In genomic region chr19:52170863-52171320, GRCh38 we compare ENCODE assay signal across 8 cellular contexts. TPM values are rescaled to one million over a fixed set of nuclear protein-coding genes. Genes with fewer than 3 reads are reported as not detected.
DNase-seq lines count a peak whose midpoint lies in the region; ATAC-seq and TF ChIP-seq lines count a peak whose summit lies in the region.

No MANE protein-coding gene starts in this region.

- H3K4me1 Mint-ChIP-seq in activated T-cell treated with anti-CD3 and anti-CD28 coated beads, Interleukin-2, amount 50 U/mL, for 72 hours (ENCODE audit: low read depth), result peaks cover 34% of the 10 kb centered on the region
- peaks cover 53 to 57% of the 10 kb centered on the region in 2 donors for H3K4me1 Mint-ChIP-seq in immature natural killer cell
- peaks cover 16% of the 10 kb centered on the region for H3K4me1 Mint-ChIP-seq in stimulated activated effector memory CD8-positive, alpha-beta T cell treated with anti-CD3 and anti-CD28 coated beads, Interleukin-12 subunit alpha, Interleukin-12 subunit beta, amount 100 ng/mL, for 72 hours

- no peaks in the 10 kb centered on the region for H3K9me3 ChIP-seq in body of pancreas

- no peak for TF ChIP-seq POLR2A in body of pancreas (IDR thresholded peaks at IDR 0.05)

- H3K27ac ChIP-seq in KMS-11, result no peak overlapping the region
- peak overlapping the region; percentile 48 to 85 (median 73) for H3K27ac ChIP-seq in body of pancreas

- peak overlapping the region; percentile 48 for H2AFZ ChIP-seq in KMS-11 (ENCODE audit: low read depth)

- H3K4me1 ChIP-seq in KMS-11 (ENCODE audit: low read depth, poor library complexity, severe bottlenecking), result no peaks in the 10 kb centered on the region
- peaks cover 6% of the 10 kb centered on the region for H3K4me1 ChIP-seq in body of pancreas

- no peak overlapping the region for H3K4me2 ChIP-seq in KMS-11

- no peak overlapping the region for H3K9ac ChIP-seq in KMS-11

- no peak for TF ChIP-seq CTCF in KMS-11 (conservative IDR thresholded peaks at IDR 0.05; ENCODE audit: low read depth, low read length)
- no peak for TF ChIP-seq CTCF in body of pancreas (IDR thresholded peaks at IDR 0.05)

- peak overlapping the region; percentile 96 for H3K27ac Mint-ChIP-seq in activated T-cell treated with anti-CD3 and anti-CD28 coated beads, Interleukin-2, amount 50 U/mL, for 72 hours
- peak overlapping the region; percentile 95 to 98 (median 97) for H3K27ac Mint-ChIP-seq in immature natural killer cell
- peak overlapping the region; percentile 98 for H3K27ac Mint-ChIP-seq in stimulated activated effector memory CD8-positive, alpha-beta T cell treated with anti-CD3 and anti-CD28 coated beads, Interleukin-12 subunit alpha, Interleukin-12 subunit beta, amount 100 ng/mL, for 72 hours

- H3K27me3 Mint-ChIP-seq in activated T-cell treated with anti-CD3 and anti-CD28 coated beads, Interleukin-2, amount 50 U/mL, for 72 hours (ENCODE audit: low read depth), result no peaks in the 10 kb centered on the region
- H3K27me3 Mint-ChIP-seq in immature natural killer cell (ENCODE audit: low read depth in 3 of 3), result peaks cover under 1 to 5% (median 2%) of the 10 kb centered on the region in 3 donors

- H3K36me3 Mint-ChIP-seq in activated T-cell treated with anti-CD3 and anti-CD28 coated beads, Interleukin-2, amount 50 U/mL, for 72 hours (ENCODE audit: insufficient read depth in 2 of 2), result peaks cover 21 to 38% of the 10 kb centered on the region in 2 donors
- peaks cover 13 to 24% (median 17%) of the 10 kb centered on the region in 3 donors for H3K36me3 Mint-ChIP-seq in immature natural killer cell
- H3K36me3 Mint-ChIP-seq in stimulated activated effector memory CD8-positive, alpha-beta T cell treated with anti-CD3 and anti-CD28 coated beads, Interleukin-12 subunit alpha, Interleukin-12 subunit beta, amount 100 ng/mL, for 72 hours, result peaks cover 45% of the 10 kb centered on the region

- peaks cover 5 to 8% of the 10 kb centered on the region in 2 donors for H3K9me3 Mint-ChIP-seq in activated T-cell treated with anti-CD3 and anti-CD28 coated beads, Interleukin-2, amount 50 U/mL, for 72 hours
- no peaks in the 10 kb centered on the region for H3K9me3 Mint-ChIP-seq in immature natural killer cell
- H3K9me3 Mint-ChIP-seq in stimulated activated effector memory CD8-positive, alpha-beta T cell treated with anti-CD3 and anti-CD28 coated beads, Interleukin-12 subunit alpha, Interleukin-12 subunit beta, amount 100 ng/mL, for 72 hours, result no peaks in the 10 kb centered on the region

- H3K27me3 ChIP-seq in KMS-11 (ENCODE audit: insufficient read depth, low read depth) (no peaks in the 10 kb centered on the region), body of pancreas (no peaks in the 10 kb centered on the region)

- 0 to 1% methylated on average over 18 to 22 of the region's 22 CpGs for WGBS in body of pancreas, 2 donors

- no peaks in the 10 kb centered on the region for H3K79me2 ChIP-seq in KMS-11 (ENCODE audit: insufficient read depth, low read depth)

- peak; percentile 10 to 14 for DNase-seq in activated T-cell treated with anti-CD3 and anti-CD28 coated beads, Interleukin-2, amount 50 U/mL, for 72 hours
- DNase-seq in activated T-cell treated with anti-CD3 and anti-CD28 coated beads for 4 hours, result no peak
- peak in 3 of 4 donors; percentile 23 to 33 (median 25) for DNase-seq in body of pancreas
- no peak for DNase-seq in immature natural killer cell
- DNase-seq in stimulated activated effector memory CD8-positive, alpha-beta T cell treated with anti-CD3 and anti-CD28 coated beads, Interleukin-12 subunit alpha, Interleukin-12 subunit beta, amount 100 ng/mL, for 72 hours (ENCODE audit: low spot score in 2 of 2), result no peak
- no peak for DNase-seq in stimulated activated CD4-positive, alpha-beta T cell treated with anti-CD3 and anti-CD28 coated beads, Interleukin-4, amount 100 ng/mL, for 4 hours

- H3K4me3 Mint-ChIP-seq in activated T-cell treated with anti-CD3 and anti-CD28 coated beads, Interleukin-2, amount 50 U/mL, for 72 hours, result peak overlapping the region; percentile 84 to 99
- H3K4me3 Mint-ChIP-seq in immature natural killer cell, result peak overlapping the region; percentile 93 to 99 (median 97)
- H3K4me3 Mint-ChIP-seq in stimulated activated effector memory CD8-positive, alpha-beta T cell treated with anti-CD3 and anti-CD28 coated beads, Interleukin-12 subunit alpha, Interleukin-12 subunit beta, amount 100 ng/mL, for 72 hours, result peak overlapping the region; percentile 88

- no peaks in the 10 kb centered on the region for H4K20me1 ChIP-seq in KMS-11 (ENCODE audit: insufficient read depth)

- H3K36me3 ChIP-seq in KMS-11 (ENCODE audit: insufficient read depth), result no peaks in the 10 kb centered on the region
- H3K36me3 ChIP-seq in body of pancreas (replicated peaks in 1 of 2; ENCODE audit: insufficient read depth in 1 of 2, low read depth in 2 of 2), result peaks cover 0 to 1% of the 10 kb centered on the region in 2 donors

- intact Hi-C loops in body of pancreas (cut with DNase I), result no loop called here

- ATAC-seq in activated T-cell treated with anti-CD3 and anti-CD28 coated beads, Interleukin-2, amount 50 U/mL, for 72 hours (replicated peaks in 1 of 2), result peak; percentile 31 to 35
- peak; percentile 34 for ATAC-seq in body of pancreas
- ATAC-seq in stimulated activated effector memory CD8-positive, alpha-beta T cell treated with anti-CD3 and anti-CD28 coated beads, Interleukin-12 subunit alpha, Interleukin-12 subunit beta, amount 100 ng/mL, for 72 hours, result peak; percentile 35
- ATAC-seq in GM18858 (IDR thresholded peaks at IDR 0.05; ENCODE audit: unreplicated experiment), result no peak

- H3K4me3 ChIP-seq in KMS-11 (IDR thresholded peaks at IDR 0.05; ENCODE audit: insufficient read depth, low read depth, low read length) (no peak overlapping the region), body of pancreas (peak overlapping the region; percentile 46 to 68)

RNA-seq across cellular contexts. Expression of gene ZNF836, which starts 0.5 kb away (rescaled TPM):
- total RNA-seq in activated T-cell treated with anti-CD3 and anti-CD28 coated beads, Interleukin-2, amount 50 U/mL, for 72 hours, result 10 to 100 TPM; 15.3 to 18.2 TPM
- total RNA-seq in body of pancreas, result 10 to 100 TPM in 1 of 2 donors, 1 to 10 TPM in 1; 2.0 to 12.2 TPM
- polyA plus RNA-seq in immature natural killer cell, result 10 to 100 TPM in 1 of 3 donors, 1 to 10 TPM in 2; 7.2 to 15.9 (median 7.7) TPM

RNA-seq across cellular contexts. Expression of gene PPP2R1A, which starts 19.0 kb away (rescaled TPM):
- 100 to 1,000 TPM; 160 to 181 TPM for total RNA-seq in activated T-cell treated with anti-CD3 and anti-CD28 coated beads, Interleukin-2, amount 50 U/mL, for 72 hours
- 100 to 1,000 TPM in 1 of 2 donors, 10 to 100 TPM in 1; 50.8 to 119 TPM for total RNA-seq in body of pancreas
- polyA plus RNA-seq in immature natural killer cell, result 100 to 1,000 TPM; 219 to 249 (median 243) TPM

RNA-seq across cellular contexts. Expression of gene ZNF616, which starts 31.2 kb away (rescaled TPM):
- 10 to 100 TPM; 10.4 to 12.1 TPM for total RNA-seq in activated T-cell treated with anti-CD3 and anti-CD28 coated beads, Interleukin-2, amount 50 U/mL, for 72 hours
- total RNA-seq in body of pancreas, result 1 to 10 TPM; 3.6 to 6.2 TPM
- 10 to 100 TPM in 1 of 3 donors, 1 to 10 TPM in 1, not detected in 1; 3.2 to 10.7 TPM for polyA plus RNA-seq in immature natural killer cell

Comparison
In these comparisons a context has a peak if more than half of its experiments do, and no peak if none do; other contexts are left out.
1. DNase-seq: peak in activated T-cell treated with anti-CD3 and anti-CD28 coated beads, Interleukin-2, amount 50 U/mL, for 72 hours (2 of 2) and body of pancreas (3 of 4); none in activated T-cell treated with anti-CD3 and anti-CD28 coated beads for 4 hours (single experiment), immature natural killer cell (0 of 3), stimulated activated effector memory CD8-positive, alpha-beta T cell treated with anti-CD3 and anti-CD28 coated beads, Interleukin-12 subunit alpha, Interleukin-12 subunit beta, amount 100 ng/mL, for 72 hours (0 of 2) and stimulated activated CD4-positive, alpha-beta T cell treated with anti-CD3 and anti-CD28 coated beads, Interleukin-4, amount 100 ng/mL, for 4 hours (0 of 2).
2. Peak in every context shown above with its lines, with median percentiles within 50 percentile points of each other: H3K27ac Mint-ChIP-seq and H3K4me3 Mint-ChIP-seq.